Comparison of ENCODE assay signal across 8 cellular contexts in the genomic region with DNA sequence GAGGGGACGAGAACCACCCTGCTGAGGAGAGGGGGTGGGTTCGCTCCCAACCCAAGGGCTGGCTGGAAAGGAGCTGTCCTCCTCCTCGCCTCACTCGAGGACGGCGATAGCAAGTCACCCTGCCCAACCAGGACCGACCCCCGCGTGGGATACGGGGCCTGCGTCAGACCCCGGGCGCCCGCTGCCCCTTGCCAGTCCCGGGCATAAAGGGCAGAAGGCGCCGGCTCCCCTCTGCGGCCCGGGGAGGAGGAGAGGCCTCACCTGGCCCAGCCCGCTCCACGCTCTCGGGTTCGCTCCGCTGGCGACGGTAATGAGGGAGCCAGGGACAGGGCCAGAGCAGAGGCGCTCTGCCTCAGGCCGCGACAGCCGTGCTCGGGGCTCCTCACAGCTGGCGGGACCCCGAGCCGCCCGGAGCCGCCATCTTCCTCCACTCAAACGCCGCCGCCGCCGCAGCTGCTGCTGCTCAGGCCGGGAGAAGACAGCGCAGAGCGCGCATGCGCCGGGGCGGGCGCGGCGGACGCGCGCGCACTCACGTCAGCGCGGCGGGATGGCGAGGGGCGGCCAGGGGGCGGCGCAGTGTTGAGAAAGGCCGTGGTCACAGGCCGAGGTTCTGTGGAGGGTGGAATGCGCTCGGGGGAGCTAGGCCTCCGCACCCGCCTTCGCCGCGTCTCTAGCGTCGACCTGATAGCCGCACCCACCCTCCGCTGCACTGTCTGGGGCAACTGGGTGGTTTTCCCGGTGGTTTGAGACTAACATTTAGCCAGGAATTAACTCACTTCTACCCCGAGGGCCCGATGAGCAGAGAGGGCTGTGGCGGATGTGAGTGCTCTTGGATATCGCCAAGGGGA. TPM values are rescaled to one million over a fixed set of nuclear protein-coding genes. Genes with fewer than 3 reads are reported as not detected.
DNase-seq lines count a peak whose midpoint lies in the region; ATAC-seq and TF ChIP-seq lines count a peak whose summit lies in the region.

Gene FBXO42 (minus strand): TSS at position 487 of the 848 bp plus-strand sequence. CDS start 37,062 bp downstream, outside the sequence.

- H3K27me3 ChIP-seq in ovary (no peaks in the 10 kb centered on the region), thymus (ENCODE audit: control insufficient read depth, insufficient read depth) (no peaks in the 10 kb centered on the region)

- peaks cover 3% of the 10 kb centered on the region for H3K27me3 Mint-ChIP-seq in glutamatergic neuron (ENCODE audit: unreplicated experiment)

- H3K36me3 ChIP-seq in ovary = no peaks in the 10 kb centered on the region
- H3K36me3 ChIP-seq in thymus (ENCODE audit: control insufficient read depth, insufficient read depth) = no peaks in the 10 kb centered on the region

- H3K4me3 Mint-ChIP-seq in glutamatergic neuron (ENCODE audit: unreplicated experiment) = peak within 1 kb of the TSS; percentile 94

- TF ChIP-seq POLR2A in ovary (IDR thresholded peaks at IDR 0.05) = peak; percentile 97

- H3K4me1 Mint-ChIP-seq in glutamatergic neuron (ENCODE audit: low read depth, unreplicated experiment) = peaks cover 9% of the 10 kb centered on the region

- H3K27ac Mint-ChIP-seq in activated naive CD4-positive, alpha-beta T cell treated with anti-CD3 and anti-CD28 coated beads, Interleukin-2, amount 50 U/mL, for 72 hours = peak within 1 kb of the TSS; percentile 93 to 94
- peak within 1 kb of the TSS; percentile 95 for H3K27ac Mint-ChIP-seq in glutamatergic neuron (ENCODE audit: unreplicated experiment)

- peaks cover 4% of the 10 kb centered on the region for H3K4me1 ChIP-seq in ovary (ENCODE audit: insufficient read depth)
- no peaks in the 10 kb centered on the region for H3K4me1 ChIP-seq in thymus (ENCODE audit: control insufficient read depth, insufficient read depth, low read length)

- peak; percentile 95 for ATAC-seq in HG02642 (IDR thresholded peaks at IDR 0.05; ENCODE audit: poor library complexity, unreplicated experiment)
- peak; percentile 94 to 96 for ATAC-seq in activated naive CD4-positive, alpha-beta T cell treated with anti-CD3 and anti-CD28 coated beads, Interleukin-2, amount 50 U/mL, for 72 hours

- H3K4me3 ChIP-seq in GM12865 (ENCODE audit: low read depth, low read length) (peak within 1 kb of the TSS; percentile 87), ovary (peak within 1 kb of the TSS; percentile 64), thymus (ENCODE audit: low read length) (peak within 1 kb of the TSS; percentile 87)

- intact Hi-C loops in ovary (cut with DNase I) = loop anchor here in 3 of 4 donors (5.0 to 10.0 kb wide), 4 partner anchors 97 to 277 kb away; partner anchors contain the start of gene FAM131C (in 1 of the 3)

- H3K9me3 ChIP-seq in ovary = no peaks in the 10 kb centered on the region
- H3K9me3 ChIP-seq in thymus (ENCODE audit: control insufficient read depth) = no peaks in the 10 kb centered on the region

- peaks cover 10 to 19% of the 10 kb centered on the region in 2 donors for H3K36me3 Mint-ChIP-seq in activated naive CD4-positive, alpha-beta T cell treated with anti-CD3 and anti-CD28 coated beads, Interleukin-2, amount 50 U/mL, for 72 hours
- no peaks in the 10 kb centered on the region for H3K36me3 Mint-ChIP-seq in glutamatergic neuron (ENCODE audit: unreplicated experiment)

- WGBS in ovary, 3 donors = 0 to 1% (median 1%) methylated on average over 59 to 81 of the region's 81 CpGs
- under 1% methylated on average over 81 of the region's 81 CpGs for WGBS in thymus

- H3K27ac ChIP-seq in ovary = peak within 1 kb of the TSS; percentile 69 to 78
- peak within 1 kb of the TSS; percentile 94 for H3K27ac ChIP-seq in thymus (ENCODE audit: low read depth)

- TF ChIP-seq CTCF in GM12865 (IDR thresholded peaks at IDR 0.05; ENCODE audit: insufficient read depth, low read depth, low read length, missing control alignments) (peak; percentile 51), glutamatergic neuron (IDR thresholded peaks at IDR 0.05; ENCODE audit: partially characterized antibody, unreplicated experiment) (peak; percentile 48), ovary (IDR thresholded peaks at IDR 0.05) (peak; percentile 13 to 74 (median 73))

- TF ChIP-seq EP300 in ovary (IDR thresholded peaks at IDR 0.05) = no peak

- DNase-seq in GM12865 (ENCODE audit: low read depth) (peak; percentile 96), NCI-H1105 (lab: John Stamatoyannopoulos, UW) (peak; percentile 92), SKM-1 (lab: John Stamatoyannopoulos, UW; ENCODE audit: unreplicated experiment) (peak; percentile 81), glutamatergic neuron (peak; percentile 94), ovary (peak; percentile 87 to 96 (median 92))
- DNase-seq in activated naive CD4-positive, alpha-beta T cell treated with anti-CD3 and anti-CD28 coated beads, Interleukin-2, amount 50 U/mL, for 72 hours (ENCODE audit: low spot score in 2 of 2) = peak; percentile 94

- no peaks in the 10 kb centered on the region for H3K9me3 Mint-ChIP-seq in activated naive CD4-positive, alpha-beta T cell treated with anti-CD3 and anti-CD28 coated beads, Interleukin-2, amount 50 U/mL, for 72 hours
- H3K9me3 Mint-ChIP-seq in glutamatergic neuron (ENCODE audit: unreplicated experiment) = peaks cover 2% of the 10 kb centered on the region

RNA-seq across cellular contexts. Expression of gene FBXO42, which starts in this region (rescaled TPM):
- 10 to 100 TPM; 12.6 to 23.4 TPM for total RNA-seq in activated naive CD4-positive, alpha-beta T cell treated with anti-CD3 and anti-CD28 coated beads, Interleukin-2, amount 50 U/mL, for 72 hours
- 27.7 TPM for total RNA-seq in glutamatergic neuron (ENCODE audit: unreplicated experiment)
- 10 to 100 TPM; 17.7 to 35.3 (median 23.6) TPM for total RNA-seq in ovary
- 10 to 100 TPM; 16.0 to 16.1 TPM for polyA plus RNA-seq in ovary
- polyA plus RNA-seq in thymus = 20.8 TPM

Comparison
In these comparisons a context has a peak if more than half of its experiments do, and no peak if none do; other contexts are left out.
1. Peak in every context shown above with its lines: DNase-seq, ATAC-seq, H3K4me3 ChIP-seq and H3K27ac ChIP-seq.